In genomic region chr1:116817582-116818064, GRCh38 we compare ENCODE assay signal across 8 cellular contexts.
A peak's percentile ranks its signal among the peaks of the same experiment; 100 is the strongest.
DNase-seq lines count a peak whose midpoint lies in the region; ATAC-seq and TF ChIP-seq lines count a peak whose summit lies in the region.

No MANE protein-coding gene starts in this region.

- no peak overlapping the region for H3K4me3 ChIP-seq in MM.1S (ENCODE audit: low read length)
- H3K4me3 ChIP-seq in breast epithelium, result no peak overlapping the region
- no peak overlapping the region for H3K4me3 ChIP-seq in mucosa of descending colon
- no peak overlapping the region for H3K4me3 ChIP-seq in transverse colon

- H4K20me1 ChIP-seq in MM.1S (ENCODE audit: insufficient read depth, low read length), result no peaks in the 10 kb centered on the region

- TF ChIP-seq EP300 in transverse colon (IDR thresholded peaks at IDR 0.05; ENCODE audit: low read depth), result no peak

- in situ Hi-C loops in transverse colon (cut with MboI; ENCODE audit: low pct_ligation_motif_present in 1 of 4, low pct_unique_long_range_greater_than_20kb in 1 of 4, low sequenced_read_pairs in 3 of 4), result loop anchor here in 1 of 4 donors (10.0 kb wide), 1 partner anchor 83 kb away; no protein-coding TSS in a partner anchor

- WGBS in transverse colon (ENCODE audit: low coverage in 1 of 2), 2 donors, result 48% methylated on average over 2 of the region's 2 CpGs; no CpG with 5 or more reads in 1 of the 2 donors

- DNase-seq in NCI-H2171 treated with DMSO at 0.1 percent for 48 hours (lab: John Stamatoyannopoulos, UW) (peak; percentile 49), NCI-H2171 (lab: John Stamatoyannopoulos, UW) (no peak), MM.1S (peak; percentile 40), breast epithelium (ENCODE audit: low spot score in 2 of 2) (no peak), mucosa of descending colon (peak in 2 of 3 donors; percentile 40 to 71), transverse colon (peak; percentile 47)

- peak; percentile 76 for TF ChIP-seq CTCF in MM.1S (IDR thresholded peaks at IDR 0.05; ENCODE audit: low read length)
- peak; percentile 81 for TF ChIP-seq CTCF in VCaP (conservative IDR thresholded peaks at IDR 0.05)
- TF ChIP-seq CTCF in breast epithelium (IDR thresholded peaks at IDR 0.05), result peak in 2 of 3 donors; percentile 37
- no peak for TF ChIP-seq CTCF in mucosa of descending colon (IDR thresholded peaks at IDR 0.05)
- TF ChIP-seq CTCF in transverse colon (IDR thresholded peaks at IDR 0.05), result peak; percentile 37 to 63 (median 52)

- H3K9me2 ChIP-seq in MM.1S (replicated peaks; ENCODE audit: insufficient read depth, low read length), result no peaks in the 10 kb centered on the region

- intact Hi-C loops in breast epithelium (cut with DNase I; ENCODE audit: low total_unique reads), result no loop called here
- intact Hi-C loops in mucosa of descending colon (cut with DNase I, micrococcal nuclease), result no loop called here
- intact Hi-C loops in transverse colon (cut with DNase I; ENCODE audit: low total_unique reads), result no loop called here

- H3K4me2 ChIP-seq in MM.1S (ENCODE audit: low read depth, low read length), result no peak overlapping the region

- H3K4me1 ChIP-seq in MM.1S (ENCODE audit: low read length) (peaks cover 9% of the 10 kb centered on the region), breast epithelium (no peaks in the 10 kb centered on the region), mucosa of descending colon (ENCODE audit: low read depth) (no peaks in the 10 kb centered on the region), transverse colon (no peaks in the 10 kb centered on the region)

- TF ChIP-seq POLR2A in breast epithelium (IDR thresholded peaks at IDR 0.05) (no peak), transverse colon (IDR thresholded peaks at IDR 0.05) (no peak)

- H3K27ac ChIP-seq in MM.1S (ENCODE audit: low read length), result no peak overlapping the region
- no peak overlapping the region for H3K27ac ChIP-seq in VCaP
- no peak overlapping the region for H3K27ac ChIP-seq in breast epithelium
- H3K27ac ChIP-seq in transverse colon, result no peak overlapping the region

- H3F3A ChIP-seq in MM.1S (ENCODE audit: insufficient read depth, low read length), result no peaks in the 10 kb centered on the region

- H3K9ac ChIP-seq in MM.1S (ENCODE audit: low read length), result no peak overlapping the region

- H3K79me2 ChIP-seq in MM.1S (ENCODE audit: low read length), result no peaks in the 10 kb centered on the region

- no peaks in the 10 kb centered on the region for H3K36me3 ChIP-seq in MM.1S (replicated peaks; ENCODE audit: insufficient read depth, low read length)
- no peaks in the 10 kb centered on the region for H3K36me3 ChIP-seq in breast epithelium
- H3K36me3 ChIP-seq in mucosa of descending colon (ENCODE audit: low read depth), result no peaks in the 10 kb centered on the region
- H3K36me3 ChIP-seq in transverse colon, result no peaks in the 10 kb centered on the region

- ATAC-seq in mucosa of descending colon (peak; percentile 76), GM21825 (IDR thresholded peaks at IDR 0.05; ENCODE audit: unreplicated experiment) (no peak)

- H3K27me3 ChIP-seq in MM.1S (replicated peaks; ENCODE audit: insufficient read depth, low read length), result no peaks in the 10 kb centered on the region
- no peaks in the 10 kb centered on the region for H3K27me3 ChIP-seq in breast epithelium
- H3K27me3 ChIP-seq in transverse colon, result no peaks in the 10 kb centered on the region

- H3K9me3 ChIP-seq in MM.1S (replicated peaks; ENCODE audit: insufficient read depth, low read length), result no peaks in the 10 kb centered on the region
- H3K9me3 ChIP-seq in breast epithelium, result no peaks in the 10 kb centered on the region
- H3K9me3 ChIP-seq in mucosa of descending colon, result no peaks in the 10 kb centered on the region
- peaks cover 0 to 2% of the 10 kb centered on the region in 2 donors for H3K9me3 ChIP-seq in transverse colon

- no peak overlapping the region for H2AFZ ChIP-seq in MM.1S (ENCODE audit: low read length)

Comparison
In these comparisons a context has a peak if more than half of its experiments do, and no peak if none do; other contexts are left out.
1. DNase-seq: peak in NCI-H2171 treated with DMSO at 0.1 percent for 48 hours (single experiment), MM.1S (single experiment), mucosa of descending colon (2 of 3) and transverse colon (single experiment); none in NCI-H2171 (single experiment) and breast epithelium (0 of 2).